2 cellular contexts compared by ENCODE assay signal in the genomic region with DNA sequence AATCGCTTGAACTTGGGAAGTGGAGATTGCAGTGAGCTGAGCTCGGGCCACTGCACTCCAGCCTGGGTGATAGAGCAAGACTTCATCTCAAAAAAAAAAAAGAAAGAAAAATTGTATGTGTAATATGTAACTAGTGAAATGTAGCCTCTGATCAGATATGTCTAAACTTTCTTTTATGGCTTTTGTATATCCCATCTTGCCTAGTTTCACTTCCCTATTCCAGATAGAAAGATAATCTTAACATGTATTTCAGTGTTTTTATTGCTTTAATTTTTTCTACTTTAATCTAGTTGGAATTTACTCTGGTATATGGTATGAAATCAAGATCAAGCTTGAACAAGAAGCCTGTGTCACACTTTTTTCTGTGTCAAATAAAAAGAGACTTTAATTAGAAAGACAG.
TF ChIP-seq lines count a peak whose summit lies in the region.

No MANE protein-coding gene starts in this region.

TF ChIP-seq in SK-N-SH, 30 proteins besides CTCF, POLR2A, EP300 and RAD21 (continued from another document):
- TF ChIP-seq, protein P1, sequence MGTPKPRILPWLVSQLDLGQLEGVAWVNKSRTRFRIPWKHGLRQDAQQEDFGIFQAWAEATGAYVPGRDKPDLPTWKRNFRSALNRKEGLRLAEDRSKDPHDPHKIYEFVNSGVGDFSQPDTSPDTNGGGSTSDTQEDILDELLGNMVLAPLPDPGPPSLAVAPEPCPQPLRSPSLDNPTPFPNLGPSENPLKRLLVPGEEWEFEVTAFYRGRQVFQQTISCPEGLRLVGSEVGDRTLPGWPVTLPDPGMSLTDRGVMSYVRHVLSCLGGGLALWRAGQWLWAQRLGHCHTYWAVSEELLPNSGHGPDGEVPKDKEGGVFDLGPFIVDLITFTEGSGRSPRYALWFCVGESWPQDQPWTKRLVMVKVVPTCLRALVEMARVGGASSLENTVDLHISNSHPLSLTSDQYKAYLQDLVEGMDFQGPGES (IDR thresholded peaks at IDR 0.05; ENCODE audit: low read depth, low read length): no peak
- TF ChIP-seq ZBTB33 (IDR thresholded peaks at IDR 0.05; ENCODE audit: borderline replicate concordance, low read depth) (no peak), GABPA (IDR thresholded peaks at IDR 0.05; ENCODE audit: low read depth) (no peak), FOXM1 (IDR thresholded peaks at IDR 0.05; ENCODE audit: low read depth) (no peak)
- TF ChIP-seq, protein P2, sequence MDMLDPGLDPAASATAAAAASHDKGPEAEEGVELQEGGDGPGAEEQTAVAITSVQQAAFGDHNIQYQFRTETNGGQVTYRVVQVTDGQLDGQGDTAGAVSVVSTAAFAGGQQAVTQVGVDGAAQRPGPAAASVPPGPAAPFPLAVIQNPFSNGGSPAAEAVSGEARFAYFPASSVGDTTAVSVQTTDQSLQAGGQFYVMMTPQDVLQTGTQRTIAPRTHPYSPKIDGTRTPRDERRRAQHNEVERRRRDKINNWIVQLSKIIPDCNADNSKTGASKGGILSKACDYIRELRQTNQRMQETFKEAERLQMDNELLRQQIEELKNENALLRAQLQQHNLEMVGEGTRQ (IDR thresholded peaks at IDR 0.05; ENCODE audit: borderline replicate concordance, low read depth, low read length): no peak

TF ChIP-seq in SK-N-SH treated with all-trans-retinoic acid at 6 μM for 48 hours, 23 proteins besides CTCF, POLR2A, EP300 and RAD21 (continued from another document):
- no peak for TF ChIP-seq CSDC2 (CRISPR knock-in tag; IDR thresholded peaks at IDR 0.05)
